In the genomic region with DNA sequence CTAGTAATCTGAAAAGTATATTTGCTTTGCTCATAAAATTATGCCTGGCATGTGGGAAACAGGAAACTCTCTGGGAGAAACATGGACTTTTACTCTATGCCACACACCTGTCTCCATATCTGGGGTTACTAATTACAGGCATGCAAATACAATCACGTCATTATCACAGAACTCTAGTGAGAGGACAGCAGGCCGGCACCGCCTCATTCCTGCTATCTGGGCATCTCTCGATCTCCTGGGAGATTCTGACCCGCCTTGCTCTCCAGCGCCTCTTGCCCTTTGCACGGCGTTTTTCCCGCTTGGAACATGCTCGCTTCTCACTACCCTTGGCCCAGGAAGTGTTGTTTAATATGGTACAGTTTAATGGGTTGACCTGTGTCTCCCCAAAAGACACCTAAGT, we compare ENCODE assay signal across 22 cellular contexts.
"Had no signal": no experiment of that assay in that cellular context is flagged by ENCODE, and none has a peak within 500 bp of the region (broad histone marks: within the 10 kb centered on the region; RNA-seq: fewer than 3 reads in every experiment).

No MANE protein-coding gene starts in this region.

- DNase-seq: activated CD4-positive, alpha-beta T cell treated with anti-CD3 and anti-CD28 coated beads, Interleukin-2, amount 50 U/mL, for 1 hour; activated CD8-positive, alpha-beta memory T cell treated with anti-CD3 and anti-CD28 coated beads, Interleukin-2, amount 50 U/mL, for 4 hours; activated naive CD4-positive, alpha-beta T cell treated with anti-CD3 and anti-CD28 coated beads for 36 hours; activated naive CD8-positive, alpha-beta T cell treated with anti-CD3 and anti-CD28 coated beads, Interleukin-2, amount 50 U/mL, for 24 hours; activated T-cell treated with anti-CD3 and anti-CD28 coated beads, Interleukin-2, amount 50 U/mL, for 4 hours; anterior cingulate cortex; cortex of kidney; effector CD4-positive, alpha-beta T cell; gastrocnemius medialis; heart right ventricle; immature natural killer cell; kidney glomerular epithelial cell; left ventricle myocardium superior; natural killer cell; pancreas; sigmoid colon; spleen; stimulated activated CD4-positive, alpha-beta T cell treated with anti-CD3 and anti-CD28 coated beads, Interleukin-4, amount 100 ng/mL, for 4 hours; T-helper 1 cell; T-helper 9 cell; thyroid gland had no signal

- H3K27me3 ChIP-seq: gastrocnemius medialis, heart right ventricle, neutrophil, pancreas, sigmoid colon, spleen, thyroid gland had no signal

- H3K27ac ChIP-seq: gastrocnemius medialis, heart right ventricle, neutrophil, pancreas, sigmoid colon, spleen, thyroid gland had no signal

- H3K4me3 ChIP-seq: gastrocnemius medialis, heart right ventricle, pancreas, sigmoid colon, spleen, thyroid gland had no signal

- H3K4me1 ChIP-seq: gastrocnemius medialis, pancreas, sigmoid colon, spleen, thyroid gland had no signal

- H3K9me3 ChIP-seq: gastrocnemius medialis, heart right ventricle, neutrophil, pancreas, sigmoid colon, spleen, thyroid gland had no signal
